8 cellular contexts compared by ENCODE assay signal in the genomic region with DNA sequence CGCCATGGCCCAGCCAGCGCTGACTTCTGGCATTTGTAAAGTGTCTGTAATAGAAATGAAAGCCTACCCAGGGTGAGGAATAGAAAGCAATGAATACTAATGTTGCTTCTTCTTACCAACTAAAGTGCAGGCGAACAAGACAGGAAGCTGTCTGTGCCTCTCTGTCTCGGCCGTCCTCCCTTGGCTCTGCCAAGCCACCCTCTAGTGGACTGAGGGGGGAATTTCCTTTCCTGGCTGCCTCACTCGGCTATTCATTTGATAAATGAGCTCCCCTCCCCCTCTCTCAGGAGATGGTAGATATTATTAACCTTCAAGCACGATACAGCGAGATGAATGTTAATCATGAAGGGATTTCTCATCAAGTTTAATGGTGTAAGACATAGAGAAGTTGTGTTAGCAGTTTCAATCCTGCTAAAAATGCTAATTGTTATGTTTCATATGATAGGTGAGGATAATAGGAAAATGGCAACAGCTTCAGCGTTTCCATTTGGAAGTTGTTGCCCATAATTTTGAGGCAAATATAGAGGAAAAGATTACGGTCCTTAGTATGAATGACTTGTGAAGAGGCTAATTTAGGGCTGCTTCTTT.
DNase-seq lines count a peak whose midpoint lies in the region; ATAC-seq and TF ChIP-seq lines count a peak whose summit lies in the region.

No MANE protein-coding gene starts in this region.

- H3K27me3 ChIP-seq in RWPE2 (ENCODE audit: insufficient read depth, poor library complexity, severe bottlenecking) = no peaks in the 10 kb centered on the region
- no peaks in the 10 kb centered on the region for H3K27me3 ChIP-seq in lung (ENCODE audit: control insufficient read depth, insufficient read depth)
- peaks cover 0 to 27% of the 10 kb centered on the region in 2 donors for H3K27me3 ChIP-seq in tibial nerve

- H3K36me3 Mint-ChIP-seq in activated CD4-positive, alpha-beta T cell treated with anti-CD3 and anti-CD28 coated beads, Interleukin-2, amount 10 ng/mL, durations not matched to agents 24 days and 14 days (ENCODE audit: low read depth) = no peaks in the 10 kb centered on the region

- peaks cover 47% of the 10 kb centered on the region for H3K27me3 Mint-ChIP-seq in activated CD4-positive, alpha-beta T cell treated with anti-CD3 and anti-CD28 coated beads, Interleukin-2, amount 10 ng/mL, durations not matched to agents 24 days and 14 days

- H3K4me3 Mint-ChIP-seq in activated CD4-positive, alpha-beta T cell treated with anti-CD3 and anti-CD28 coated beads, Interleukin-2, amount 10 ng/mL, durations not matched to agents 24 days and 14 days = no peak overlapping the region

- no peak overlapping the region for H3K4me3 ChIP-seq in RWPE2 (ENCODE audit: severe bottlenecking)
- no peak overlapping the region for H3K4me3 ChIP-seq in lung
- H3K4me3 ChIP-seq in tibial nerve = no peak overlapping the region

- H3K4me1 Mint-ChIP-seq in activated CD4-positive, alpha-beta T cell treated with anti-CD3 and anti-CD28 coated beads, Interleukin-2, amount 10 ng/mL, durations not matched to agents 24 days and 14 days = peaks cover 10% of the 10 kb centered on the region

- H3K4me1 ChIP-seq in RWPE2 (ENCODE audit: insufficient read depth, poor library complexity, severe bottlenecking) = peaks cover 5% of the 10 kb centered on the region
- H3K4me1 ChIP-seq in lung (ENCODE audit: control insufficient read depth in 2 of 2, insufficient read depth in 2 of 2, low read length in 2 of 2) = no peaks in the 10 kb centered on the region
- peaks cover 0 to 6% (median 0%) of the 10 kb centered on the region in 4 donors for H3K4me1 ChIP-seq in tibial nerve

- no peak for TF ChIP-seq POLR2A in tibial nerve (IDR thresholded peaks at IDR 0.05)

- H3K36me3 ChIP-seq in RWPE2 (ENCODE audit: low read depth) (no peaks in the 10 kb centered on the region), lung (ENCODE audit: control insufficient read depth in 2 of 2, insufficient read depth in 2 of 2, low read length in 2 of 2) (no peaks in the 10 kb centered on the region), tibial nerve (no peaks in the 10 kb centered on the region)

- ATAC-seq in GM21825 (IDR thresholded peaks at IDR 0.05; ENCODE audit: unreplicated experiment) (peak; percentile 87), RWPE2 (ENCODE audit: low read depth) (peak; percentile 96), lung (ENCODE audit: insufficient read depth, low FRiP score) (no peak)

- H3K9me3 ChIP-seq in RWPE2 (ENCODE audit: severe bottlenecking) = no peaks in the 10 kb centered on the region
- no peaks in the 10 kb centered on the region for H3K9me3 ChIP-seq in lung (ENCODE audit: control insufficient read depth in 2 of 2, insufficient read depth in 1 of 2, low read length in 1 of 2)
- H3K9me3 ChIP-seq in tibial nerve = no peaks in the 10 kb centered on the region

- no peaks in the 10 kb centered on the region for H3K9me3 Mint-ChIP-seq in activated CD4-positive, alpha-beta T cell treated with anti-CD3 and anti-CD28 coated beads, Interleukin-2, amount 10 ng/mL, durations not matched to agents 24 days and 14 days

- no peak overlapping the region for H3K27ac Mint-ChIP-seq in activated CD4-positive, alpha-beta T cell treated with anti-CD3 and anti-CD28 coated beads, Interleukin-2, amount 10 ng/mL, durations not matched to agents 24 days and 14 days

- peak; percentile 69 for DNase-seq in activated CD4-positive, alpha-beta T cell treated with anti-CD3 and anti-CD28 coated beads, Interleukin-2, amount 10 ng/mL, durations not matched to agents 24 days and 14 days
- DNase-seq in activated CD4-positive, alpha-beta T cell treated with anti-CD3 and anti-CD28 coated beads, Interleukin-2, amount 50 U/mL, for 1 hour = no peak
- peak; percentile 67 for DNase-seq in LHCN-M2 (ENCODE audit: low read depth)
- no peak for DNase-seq in RWPE2 (ENCODE audit: low spot score)
- DNase-seq in dedifferentiated amniotic fluid mesenchymal stem cell (ENCODE audit: extremely low spot score) = peak; percentile 36
- peak; percentile 34 for DNase-seq in lung (ENCODE audit: low spot score)
- peak in 1 of 2 donors; percentile 48 for DNase-seq in tibial nerve (ENCODE audit: low spot score in 2 of 2)

- peak; percentile 85 for TF ChIP-seq CTCF in RWPE2 (IDR thresholded peaks at IDR 0.05; ENCODE audit: poor library complexity, severe bottlenecking)
- no peak for TF ChIP-seq CTCF in lung (IDR thresholded peaks at IDR 0.05; ENCODE audit: control extremely low read depth, extremely low read depth)
- TF ChIP-seq CTCF in tibial nerve (IDR thresholded peaks at IDR 0.05) = peak; percentile 60 to 83 (median 62)

- intact Hi-C loops in activated CD4-positive, alpha-beta T cell treated with anti-CD3 and anti-CD28 coated beads, Interleukin-2, amount 10 ng/mL, durations not matched to agents 24 days and 14 days (cut with micrococcal nuclease) = loop anchor here (5.0 to 10.0 kb wide), 3 partner anchors 161 to 512 kb away; no protein-coding TSS in a partner anchor

- 28 to 31% methylated on average over 10 of the region's 10 CpGs for WGBS in lung, 2 donors
- WGBS in tibial nerve, 2 donors = 27 to 29% methylated on average over 10 of the region's 10 CpGs

- TF ChIP-seq EP300 in tibial nerve (IDR thresholded peaks at IDR 0.05) = no peak

- H3K27ac ChIP-seq in RWPE2 (ENCODE audit: poor library complexity, severe bottlenecking) (no peak overlapping the region), lung (ENCODE audit: low read depth in 1 of 2, low read length in 1 of 2) (no peak overlapping the region), tibial nerve (peak overlapping the region in 1 of 4 donors; percentile 8)

Comparison
In these comparisons a context has a peak if more than half of its experiments do, and no peak if none do; other contexts are left out.
1. DNase-seq: peak in activated CD4-positive, alpha-beta T cell treated with anti-CD3 and anti-CD28 coated beads, Interleukin-2, amount 10 ng/mL, durations not matched to agents 24 days and 14 days (single experiment), LHCN-M2 (single experiment), dedifferentiated amniotic fluid mesenchymal stem cell (single experiment) and lung (single experiment); none in activated CD4-positive, alpha-beta T cell treated with anti-CD3 and anti-CD28 coated beads, Interleukin-2, amount 50 U/mL, for 1 hour (single experiment) and RWPE2 (single experiment).